18 cellular contexts compared by ENCODE assay signal in the genomic region with DNA sequence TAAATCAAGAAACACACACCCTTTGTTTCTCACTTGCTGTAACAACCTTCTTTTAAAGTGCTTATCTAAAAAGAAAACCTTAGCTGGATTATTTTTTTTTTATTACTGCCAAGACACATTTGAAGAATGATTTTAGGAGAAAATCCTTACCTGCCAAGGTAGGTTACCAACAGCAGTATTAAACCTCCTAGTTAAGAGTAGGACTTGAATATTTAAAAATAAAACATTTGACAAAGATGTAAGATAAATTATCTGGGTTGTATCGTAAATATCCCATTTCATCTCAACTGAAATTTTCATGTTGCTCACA.
DNase-seq lines count a peak whose midpoint lies in the region; ATAC-seq, FAIRE-seq and TF ChIP-seq lines count a peak whose summit lies in the region.
"Had no signal": no experiment of that assay in that cellular context is flagged by ENCODE, and none has a peak within 500 bp of the region (broad histone marks: within the 10 kb centered on the region; RNA-seq: fewer than 3 reads in every experiment).

No MANE protein-coding gene starts in this region.

- no peak overlapping the region for H3K9ac ChIP-seq in H9 (ENCODE audit: extremely low read depth, insufficient read length, low read length)
- H3K9ac ChIP-seq in fibroblast of lung (ENCODE audit: insufficient read depth, low read length) = no peak overlapping the region

- no peak overlapping the region for H2BK15ac ChIP-seq in H9 (ENCODE audit: low read depth, low read length)

- H3K27me3 Mint-ChIP-seq in H9 (ENCODE audit: low read depth) = no peaks in the 10 kb centered on the region
- H3K27me3 Mint-ChIP-seq in T-helper 17 cell = peaks cover 28% of the 10 kb centered on the region
- H3K27me3 Mint-ChIP-seq: activated naive CD8-positive, alpha-beta T cell treated with anti-CD3 and anti-CD28 coated beads, Interleukin-2, amount 10 ng/mL, durations not matched to agents 7 days and 5 days; central memory CD8-positive, alpha-beta T cell; memory B cell had no signal

- H3T11ph ChIP-seq in H9 (ENCODE audit: low read length) = no peak overlapping the region

- TF ChIP-seq POLR2A in tibial nerve (IDR thresholded peaks at IDR 0.05) = no peak
- no peak for TF ChIP-seq POLR2A in H54 (IDR thresholded peaks at IDR 0.05; ENCODE audit: low read depth, low read length)

- H4K8ac ChIP-seq in H9 (replicated peaks; ENCODE audit: insufficient read length, low read depth, low read length) = no peak overlapping the region

- no peak overlapping the region for H3K14ac ChIP-seq in H9 (ENCODE audit: insufficient read depth, low read length)

- H3K27ac Mint-ChIP-seq in H9 = no peak overlapping the region
- H3K27ac Mint-ChIP-seq in T-helper 17 cell = no peak overlapping the region
- H3K27ac Mint-ChIP-seq: activated naive CD8-positive, alpha-beta T cell treated with anti-CD3 and anti-CD28 coated beads, Interleukin-2, amount 10 ng/mL, durations not matched to agents 7 days and 5 days; CD8-positive, alpha-beta T cell; memory B cell had no signal

- TF ChIP-seq CTCF in H9 (conservative IDR thresholded peaks at IDR 0.05) (peak; percentile 9; the same call in 1 of the 3 replicates), RWPE2 (IDR thresholded peaks at IDR 0.05; ENCODE audit: poor library complexity, severe bottlenecking) (peak; percentile 56), fibroblast of lung (conservative IDR thresholded peaks at IDR 0.05 in 1 of 2, IDR thresholded peaks at IDR 0.05 in 1 of 2; ENCODE audit: low read depth in 1 of 2, low read length in 2 of 2) (no peak), tibial nerve (IDR thresholded peaks at IDR 0.05) (peak in 1 of 5 experiments; percentile 1)

- H3K4me1 Mint-ChIP-seq in H9 (peaks cover 14 to 30% of the 10 kb centered on the region in 2 experiments), T-helper 17 cell (no peaks in the 10 kb centered on the region)
- H3K4me1 Mint-ChIP-seq: activated naive CD8-positive, alpha-beta T cell treated with anti-CD3 and anti-CD28 coated beads, Interleukin-2, amount 10 ng/mL, durations not matched to agents 7 days and 5 days; central memory CD8-positive, alpha-beta T cell; memory B cell had no signal

- H2AK5ac ChIP-seq in H9 (ENCODE audit: insufficient read length, low read length) = no peak overlapping the region

- H3K4me2 ChIP-seq in H9 (ENCODE audit: insufficient read depth, insufficient read length, low read length) (no peak overlapping the region), fibroblast of lung (ENCODE audit: extremely low read depth, insufficient read depth, low read length) (peak overlapping the region; percentile 41)

- no CpG with 5 or more reads among the region's 1 CpG for WGBS in H9 (ENCODE audit: extremely low coverage, insufficient read length, low lambda C conversion rate)
- 69 to 84% methylated on average over 1 of the region's 1 CpG for WGBS in tibial nerve, 2 donors

- H3K9me3 Mint-ChIP-seq in H9 = no peaks in the 10 kb centered on the region
- H3K9me3 Mint-ChIP-seq: activated naive CD8-positive, alpha-beta T cell treated with anti-CD3 and anti-CD28 coated beads, Interleukin-2, amount 10 ng/mL, durations not matched to agents 7 days and 5 days; CD8-positive, alpha-beta T cell; memory B cell had no signal

- H3K4me1 ChIP-seq in H9 (ENCODE audit: insufficient read depth, low read length) (no peaks in the 10 kb centered on the region), RWPE2 (ENCODE audit: insufficient read depth, poor library complexity, severe bottlenecking) (no peaks in the 10 kb centered on the region), fibroblast of lung (ENCODE audit: control insufficient read depth, extremely low read depth, insufficient read depth, low read length) (peaks cover 3% of the 10 kb centered on the region), tibial nerve (peaks cover 0 to 40% (median 11%) of the 10 kb centered on the region in 4 donors)

- H3K79me2 ChIP-seq in H9 (ENCODE audit: insufficient read depth, low read length) = no peaks in the 10 kb centered on the region
- no peaks in the 10 kb centered on the region for H3K79me2 ChIP-seq in fibroblast of lung (ENCODE audit: control insufficient read depth, insufficient read depth, low read length)

- H2BK12ac ChIP-seq in H9 (ENCODE audit: insufficient read length, low read depth, low read length) = no peak overlapping the region

- H4K91ac ChIP-seq in H9 (ENCODE audit: insufficient read length, low read depth, low read length) = no peak overlapping the region

- no peak overlapping the region for H3K23ac ChIP-seq in H9 (ENCODE audit: insufficient read length, low read depth, low read length)

- H2AFZ ChIP-seq in H9 (ENCODE audit: low read length) = no peak overlapping the region
- no peak overlapping the region for H2AFZ ChIP-seq in fibroblast of lung (ENCODE audit: low read length)

- no peaks in the 10 kb centered on the region for H3K9me3 ChIP-seq in H9 (ENCODE audit: control insufficient read depth, low read depth, low read length)
- no peaks in the 10 kb centered on the region for H3K9me3 ChIP-seq in RWPE2 (ENCODE audit: severe bottlenecking)
- no peaks in the 10 kb centered on the region for H3K9me3 ChIP-seq in fibroblast of lung (ENCODE audit: control insufficient read depth, insufficient read depth, low read depth, low read length)
- H3K9me3 ChIP-seq in tibial nerve = no peaks in the 10 kb centered on the region
- H3K9me3 ChIP-seq in T-helper 17 cell (ENCODE audit: control insufficient read depth, low read length, poor library complexity, severe bottlenecking) = no peaks in the 10 kb centered on the region

- no peaks in the 10 kb centered on the region for H3K36me3 Mint-ChIP-seq in H9 (ENCODE audit: insufficient read depth in 1 of 3, low read depth in 3 of 3)
- no peaks in the 10 kb centered on the region for H3K36me3 Mint-ChIP-seq in T-helper 17 cell (ENCODE audit: low read depth)
- H3K36me3 Mint-ChIP-seq: activated naive CD8-positive, alpha-beta T cell treated with anti-CD3 and anti-CD28 coated beads, Interleukin-2, amount 10 ng/mL, durations not matched to agents 7 days and 5 days; CD8-positive, alpha-beta T cell; memory B cell had no signal

- H4K20me1 ChIP-seq in H9 (ENCODE audit: control insufficient read depth, insufficient read depth, insufficient read length) (no peaks in the 10 kb centered on the region), fibroblast of lung (ENCODE audit: control insufficient read depth, extremely low read depth, insufficient read depth, low read length) (no peaks in the 10 kb centered on the region)

- H3K4ac ChIP-seq in H9 (ENCODE audit: low read depth, low read length) = no peak overlapping the region

- no peak for TF ChIP-seq EP300 in tibial nerve (IDR thresholded peaks at IDR 0.05)

- H4K5ac ChIP-seq in H9 (ENCODE audit: insufficient read length, low read depth, low read length) = no peak overlapping the region

- H2BK120ac ChIP-seq in H9 (ENCODE audit: low read depth, low read length, poor library complexity, severe bottlenecking) = no peak overlapping the region

- FAIRE-seq in H54 (lab: Jason Lieb, UNC) = no peak
- FAIRE-seq: astrocyte, HTR-8/SVneo had no signal

- DNase-seq in H9 = no peak
- no peak for DNase-seq in RWPE2 (ENCODE audit: low spot score)
- DNase-seq in fibroblast of lung (ENCODE audit: low read depth in 2 of 2) = no peak
- no peak for DNase-seq in tibial nerve (ENCODE audit: low spot score in 2 of 2)
- no peak for DNase-seq in T-helper 17 cell
- DNase-seq in H54 (ENCODE audit: insufficient read length, low spot score) = no peak
- DNase-seq: activated CD4-positive, alpha-beta T cell treated with anti-CD3 and anti-CD28 coated beads for 1 hour; activated effector memory CD4-positive, alpha-beta T cell treated with anti-CD3 and anti-CD28 coated beads, Interleukin-2, amount 50 U/mL, for 16 hours; activated naive CD8-positive, alpha-beta T cell treated with anti-CD3 and anti-CD28 coated beads, Interleukin-2, amount 10 ng/mL, durations not matched to agents 7 days and 5 days; CD8-positive, alpha-beta T cell; NCI-H1417 treated with DMSO at 0.1 percent for 48 hours; NCI-H2107 had no signal

- ATAC-seq in RWPE2 (ENCODE audit: low read depth) = no peak
- no peak for ATAC-seq in HG03139 (IDR thresholded peaks at IDR 0.05; ENCODE audit: unreplicated experiment)
- ATAC-seq in T-helper 17 cell = no peak
- ATAC-seq: CD8-positive, alpha-beta T cell; left colon had no signal

- H3K27me3 ChIP-seq in H9 (ENCODE audit: insufficient read depth, low read length) (no peaks in the 10 kb centered on the region), RWPE2 (ENCODE audit: insufficient read depth, poor library complexity, severe bottlenecking) (no peaks in the 10 kb centered on the region), fibroblast of lung (ENCODE audit: control insufficient read depth, insufficient read depth, low read length) (no peaks in the 10 kb centered on the region), tibial nerve (no peaks in the 10 kb centered on the region)

- no peak overlapping the region for H3K27ac ChIP-seq in H9 (ENCODE audit: insufficient read length, low read depth, low read length)
- H3K27ac ChIP-seq in RWPE2 (ENCODE audit: poor library complexity, severe bottlenecking) = no peak overlapping the region
- H3K27ac ChIP-seq in fibroblast of lung (ENCODE audit: insufficient read depth, low read length) = no peak overlapping the region
- peak overlapping the region in 3 of 4 donors; percentile 32 to 78 (median 36) for H3K27ac ChIP-seq in tibial nerve

- no peak overlapping the region for H3K4me3 Mint-ChIP-seq in H9
- H3K4me3 Mint-ChIP-seq in T-helper 17 cell = no peak overlapping the region
- H3K4me3 Mint-ChIP-seq: activated naive CD8-positive, alpha-beta T cell treated with anti-CD3 and anti-CD28 coated beads, Interleukin-2, amount 10 ng/mL, durations not matched to agents 7 days and 5 days; CD8-positive, alpha-beta T cell; central memory CD8-positive, alpha-beta T cell; memory B cell had no signal

- H2BK5ac ChIP-seq in H9 (ENCODE audit: insufficient read length, low read length) = no peak overlapping the region

- no peak overlapping the region for H2BK20ac ChIP-seq in H9 (ENCODE audit: low read depth, low read length, poor library complexity, severe bottlenecking)

- H3K79me1 ChIP-seq in H9 (ENCODE audit: insufficient read depth, low read depth, low read length, poor library complexity, severe bottlenecking) = no peaks in the 10 kb centered on the region

- no peak overlapping the region for H3K4me3 ChIP-seq in RWPE2 (ENCODE audit: severe bottlenecking)
- H3K4me3 ChIP-seq in fibroblast of lung (replicated peaks in 1 of 4; ENCODE audit: control extremely low read depth in 1 of 4, insufficient read depth in 1 of 4, low read depth in 3 of 4, low read length in 4 of 4) = no peak overlapping the region
- peak overlapping the region in 1 of 4 donors; percentile 42 for H3K4me3 ChIP-seq in tibial nerve

- H3K56ac ChIP-seq in H9 (ENCODE audit: insufficient read length, low read depth, low read length) = no peak overlapping the region

- H3K36me3 ChIP-seq in RWPE2 (ENCODE audit: low read depth) (no peaks in the 10 kb centered on the region), fibroblast of lung (ENCODE audit: control insufficient read depth, insufficient read depth, low read length) (no peaks in the 10 kb centered on the region), tibial nerve (no peaks in the 10 kb centered on the region)

- H3K18ac ChIP-seq in H9 (ENCODE audit: insufficient read length, low read depth, low read length) = no peak overlapping the region

- H3K23me2 ChIP-seq in H9 (ENCODE audit: insufficient read length, low read depth, low read length, poor library complexity, severe bottlenecking) = no peaks in the 10 kb centered on the region

Comparison
In these comparisons a context has a peak if more than half of its experiments do, and no peak if none do; other contexts are left out.
1. H3K27ac ChIP-seq: peak in tibial nerve (3 of 4); none in H9 (single experiment), RWPE2 (single experiment) and fibroblast of lung (single experiment).
2. CTCF ChIP-seq: peak in H9 (single experiment) and RWPE2 (single experiment); none in fibroblast of lung (0 of 2).